In genomic region chr1:15757016-15757543, GRCh38 we compare ENCODE assay signal across 11 cellular contexts. TPM values are rescaled to one million over a fixed set of nuclear protein-coding genes. Genes with fewer than 3 reads are reported as not detected.
DNase-seq lines count a peak whose midpoint lies in the region; ATAC-seq and TF ChIP-seq lines count a peak whose summit lies in the region.
"Had no signal": no experiment of that assay in that cellular context is flagged by ENCODE, and none has a peak within 500 bp of the region (broad histone marks: within the 10 kb centered on the region; RNA-seq: fewer than 3 reads in every experiment).

No MANE protein-coding gene starts in this region.

- in situ Hi-C loops in transverse colon (cut with MboI; ENCODE audit: low pct_ligation_motif_present in 1 of 4, low pct_unique_long_range_greater_than_20kb in 1 of 4, low sequenced_read_pairs in 3 of 4): no loop called here

- H3K4me3 ChIP-seq in muscle layer of colon (ENCODE audit: low read depth in 1 of 2, low read length in 2 of 2): no peak overlapping the region
- peak overlapping the region; percentile 11 to 84 (median 76) for H3K4me3 ChIP-seq in transverse colon

- H3K4me1 ChIP-seq in muscle layer of colon (ENCODE audit: insufficient read depth, low read length): peaks cover 27% of the 10 kb centered on the region
- peaks cover 3 to 64% (median 38%) of the 10 kb centered on the region in 4 donors for H3K4me1 ChIP-seq in transverse colon

- intact Hi-C loops in transverse colon (cut with DNase I; ENCODE audit: low total_unique reads): no loop called here

- H3K9me3 Mint-ChIP-seq in activated T-cell treated with anti-CD3 and anti-CD28 coated beads, Interleukin-2, amount 50 U/mL, for 4 hours: no peaks in the 10 kb centered on the region
- H3K9me3 Mint-ChIP-seq in activated T-cell treated with anti-CD3 and anti-CD28 coated beads, Interleukin-2, amount 50 U/mL, for 24 hours: no peaks in the 10 kb centered on the region
- no peaks in the 10 kb centered on the region for H3K9me3 Mint-ChIP-seq in central memory CD8-positive, alpha-beta T cell
- H3K9me3 Mint-ChIP-seq: activated T-helper 2 cell treated with anti-CD3 and anti-CD28 coated beads, Interferon-gamma antibody, Interleukin-2, Interleukin-4, amounts not matched to agents 10 μg/mL and 5 μg/mL and 100 μg/mL, durations not matched to agents 14 hours and 24 hours and 36 hours had no signal

- DNase-seq in activated T-cell treated with anti-CD3 and anti-CD28 coated beads, Interleukin-2, amount 50 U/mL, for 4 hours: no peak
- DNase-seq in activated T-cell treated with anti-CD3 and anti-CD28 coated beads, Interleukin-2, amount 50 U/mL, for 24 hours: no peak
- DNase-seq in central memory CD8-positive, alpha-beta T cell (ENCODE audit: low spot score in 2 of 2): no peak
- DNase-seq in transverse colon: no peak
- DNase-seq in HuH-7 (ENCODE audit: low spot score): no peak
- no peak for DNase-seq in stimulated activated CD4-positive, alpha-beta T cell treated with anti-CD3 and anti-CD28 coated beads, Interleukin-4, amount 100 ng/mL, for 24 hours
- DNase-seq: activated CD4-positive, alpha-beta T cell treated with anti-CD3 and anti-CD28 coated beads for 4 hours had no signal

- H3K36me3 ChIP-seq in muscle layer of colon (ENCODE audit: insufficient read depth, low read length) (no peaks in the 10 kb centered on the region), transverse colon (no peaks in the 10 kb centered on the region)

- TF ChIP-seq CTCF in transverse colon (IDR thresholded peaks at IDR 0.05): no peak

- TF ChIP-seq POLR2A in transverse colon (IDR thresholded peaks at IDR 0.05): no peak

- H3K27me3 ChIP-seq in muscle layer of colon (ENCODE audit: control insufficient read depth in 1 of 2, insufficient read depth in 2 of 2, low read length in 2 of 2) (peaks cover 0 to 4% of the 10 kb centered on the region in 2 donors), transverse colon (peaks cover 20% of the 10 kb centered on the region)

- peak overlapping the region; percentile 66 for H3K27ac ChIP-seq in muscle layer of colon (ENCODE audit: low read depth, low read length)
- H3K27ac ChIP-seq in transverse colon: peak overlapping the region; percentile 71 to 87 (median 85)

- 51% methylated on average over 8 of the region's 9 CpGs; no CpG with 5 or more reads in 1 of the 2 donors for WGBS in transverse colon (ENCODE audit: low coverage in 1 of 2), 2 donors

- H3K27ac Mint-ChIP-seq in activated T-cell treated with anti-CD3 and anti-CD28 coated beads, Interleukin-2, amount 50 U/mL, for 24 hours: no peak overlapping the region
- no peak overlapping the region for H3K27ac Mint-ChIP-seq in central memory CD8-positive, alpha-beta T cell (ENCODE audit: low read depth)
- H3K27ac Mint-ChIP-seq: activated T-helper 2 cell treated with anti-CD3 and anti-CD28 coated beads, Interferon-gamma antibody, Interleukin-2, Interleukin-4, amounts not matched to agents 10 μg/mL and 5 μg/mL and 100 μg/mL, durations not matched to agents 14 hours and 24 hours and 36 hours had no signal

- H3K27me3 Mint-ChIP-seq in activated T-cell treated with anti-CD3 and anti-CD28 coated beads, Interleukin-2, amount 50 U/mL, for 4 hours (ENCODE audit: low read depth): peaks cover 48% of the 10 kb centered on the region
- peaks cover 61% of the 10 kb centered on the region for H3K27me3 Mint-ChIP-seq in activated T-cell treated with anti-CD3 and anti-CD28 coated beads, Interleukin-2, amount 50 U/mL, for 24 hours
- peaks cover 77% of the 10 kb centered on the region for H3K27me3 Mint-ChIP-seq in central memory CD8-positive, alpha-beta T cell

- H3K9me3 ChIP-seq in muscle layer of colon (ENCODE audit: low read length): no peaks in the 10 kb centered on the region
- H3K9me3 ChIP-seq in transverse colon: no peaks in the 10 kb centered on the region

- no peak for ATAC-seq in activated T-cell treated with anti-CD3 and anti-CD28 coated beads, Interleukin-2, amount 50 U/mL, for 4 hours
- no peak for ATAC-seq in central memory CD8-positive, alpha-beta T cell (replicated peaks; ENCODE audit: extremely low read depth, poor library complexity, severe bottlenecking)
- no peak for ATAC-seq in HG02981 (IDR thresholded peaks at IDR 0.05; ENCODE audit: unreplicated experiment)

- TF ChIP-seq EP300 in transverse colon (IDR thresholded peaks at IDR 0.05; ENCODE audit: low read depth): no peak

- peaks cover 18% of the 10 kb centered on the region for H3K4me1 Mint-ChIP-seq in activated T-cell treated with anti-CD3 and anti-CD28 coated beads, Interleukin-2, amount 50 U/mL, for 4 hours (ENCODE audit: low read depth)
- peaks cover 18% of the 10 kb centered on the region for H3K4me1 Mint-ChIP-seq in activated T-cell treated with anti-CD3 and anti-CD28 coated beads, Interleukin-2, amount 50 U/mL, for 24 hours (ENCODE audit: low read depth)
- no peaks in the 10 kb centered on the region for H3K4me1 Mint-ChIP-seq in central memory CD8-positive, alpha-beta T cell

- H3K9ac ChIP-seq in muscle layer of colon (ENCODE audit: low read length): no peak overlapping the region

- no peaks in the 10 kb centered on the region for H3K36me3 Mint-ChIP-seq in activated T-cell treated with anti-CD3 and anti-CD28 coated beads, Interleukin-2, amount 50 U/mL, for 4 hours (ENCODE audit: insufficient read depth)
- H3K36me3 Mint-ChIP-seq in activated T-cell treated with anti-CD3 and anti-CD28 coated beads, Interleukin-2, amount 50 U/mL, for 24 hours (ENCODE audit: low read depth): no peaks in the 10 kb centered on the region
- H3K36me3 Mint-ChIP-seq in central memory CD8-positive, alpha-beta T cell (ENCODE audit: insufficient read depth): no peaks in the 10 kb centered on the region

- peak overlapping the region; percentile 26 for H3K4me3 Mint-ChIP-seq in activated T-cell treated with anti-CD3 and anti-CD28 coated beads, Interleukin-2, amount 50 U/mL, for 4 hours
- no peak overlapping the region for H3K4me3 Mint-ChIP-seq in activated T-cell treated with anti-CD3 and anti-CD28 coated beads, Interleukin-2, amount 50 U/mL, for 24 hours
- peak overlapping the region; percentile 47 for H3K4me3 Mint-ChIP-seq in central memory CD8-positive, alpha-beta T cell

RNA-seq across cellular contexts. Expression of gene FBLIM1, which starts 1.5 kb away (rescaled TPM):
- total RNA-seq in activated T-cell treated with anti-CD3 and anti-CD28 coated beads, Interleukin-2, amount 50 U/mL, for 4 hours: under 1 TPM; 0.16 to 0.48 (median 0.16) TPM
- total RNA-seq in transverse colon: 100 to 1,000 TPM; 140 to 411 (median 311) TPM
- total RNA-seq: activated T-helper 2 cell treated with anti-CD3 and anti-CD28 coated beads, Interferon-gamma antibody, Interleukin-2, Interleukin-4, amounts not matched to agents 10 μg/mL and 5 μg/mL and 100 μg/mL, durations not matched to agents 14 hours and 24 hours and 36 hours had no signal

RNA-seq across cellular contexts. Expression of gene TMEM82, which starts 14.8 kb away (rescaled TPM):
- total RNA-seq in activated T-cell treated with anti-CD3 and anti-CD28 coated beads, Interleukin-2, amount 50 U/mL, for 4 hours: not detected
- total RNA-seq in transverse colon: 10 to 100 TPM in 3 of 4 donors, 1 to 10 TPM in 1; 1.8 to 30.3 (median 19.2) TPM
- total RNA-seq: activated T-helper 2 cell treated with anti-CD3 and anti-CD28 coated beads, Interferon-gamma antibody, Interleukin-2, Interleukin-4, amounts not matched to agents 10 μg/mL and 5 μg/mL and 100 μg/mL, durations not matched to agents 14 hours and 24 hours and 36 hours; Daoy had no signal

RNA-seq across cellular contexts. Expression of gene SLC25A34, which starts 21.0 kb away (rescaled TPM):
- total RNA-seq in activated T-cell treated with anti-CD3 and anti-CD28 coated beads, Interleukin-2, amount 50 U/mL, for 4 hours: 1 to 10 TPM; 1.1 to 2.8 (median 1.4) TPM
- 10 to 100 TPM; 12.9 to 73.3 (median 36.2) TPM for total RNA-seq in transverse colon

RNA-seq across cellular contexts. Expression of gene UQCRHL, which starts 50.4 kb away (rescaled TPM):
- 1 to 10 TPM; 1.2 to 2.1 (median 1.7) TPM for total RNA-seq in activated T-cell treated with anti-CD3 and anti-CD28 coated beads, Interleukin-2, amount 50 U/mL, for 4 hours
- total RNA-seq in transverse colon: 1 to 10 TPM in 3 of 4 donors, under 1 TPM in 1; 0.75 to 3.0 (median 1.7) TPM

Comparison
In these comparisons a context has a peak if more than half of its experiments do, and no peak if none do; other contexts are left out.
1. H3K4me3 ChIP-seq: peak in transverse colon (4 of 4); none in muscle layer of colon (0 of 2).
2. RNA of gene FBLIM1, which starts 1.5 kb away (total RNA-seq): 140 to 411 TPM in transverse colon; 0.16 to 0.48 TPM in activated T-cell treated with anti-CD3 and anti-CD28 coated beads, Interleukin-2, amount 50 U/mL, for 4 hours; every median in the first group is over 10 times any median in the second.